In genomic region chr9:34517185-34517584, GRCh38 we compare ENCODE assay signal across 16 cellular contexts. TPM values are rescaled to one million over a fixed set of nuclear protein-coding genes. Genes with fewer than 3 reads are reported as not detected.
DNase-seq lines count a peak whose midpoint lies in the region; ATAC-seq lines count a peak whose summit lies in the region.
"Had no signal": no experiment of that assay in that cellular context is flagged by ENCODE, and none has a peak within 500 bp of the region (broad histone marks: within the 10 kb centered on the region; RNA-seq: fewer than 3 reads in every experiment).

No MANE protein-coding gene starts in this region.

- peaks cover 0 to 15% (median 0%) of the 10 kb centered on the region in 11 experiments; a peak in 6 of 22 replicates for H4K20me1 ChIP-seq in BLaER1 treated with 17β-estradiol and CSF1 and Interleukin-3, amounts not matched to agents 10 nM and 100 nM
- no peaks in the 10 kb centered on the region; the same call in 1 of the 2 replicates for H4K20me1 ChIP-seq in Karpas-422 (ENCODE audit: insufficient read depth, low read depth, low read length)

- no peak overlapping the region; a peak in 1 of 22 replicates for H3K9ac ChIP-seq in BLaER1 treated with 17β-estradiol and CSF1 and Interleukin-3, amounts not matched to agents 10 nM and 100 nM
- peak overlapping the region; percentile 13; the same call in 1 of the 2 replicates for H3K9ac ChIP-seq in Karpas-422 (ENCODE audit: low read length)
- H3K9ac ChIP-seq: GM23248 had no signal

- H3K36me3 ChIP-seq in BLaER1 treated with 17β-estradiol and CSF1 and Interleukin-3, amounts not matched to agents 10 nM and 100 nM: no peaks in the 10 kb centered on the region
- H3K36me3 ChIP-seq in Karpas-422 (ENCODE audit: insufficient read depth, low read length): no peaks in the 10 kb centered on the region
- H3K36me3 ChIP-seq: BE2C had no signal

- no peak overlapping the region for H2AFZ ChIP-seq in Karpas-422 (ENCODE audit: low read length)
- H2AFZ ChIP-seq: GM23248 had no signal

- H3K4me2 ChIP-seq in BLaER1 treated with 17β-estradiol and CSF1 and Interleukin-3, amounts not matched to agents 10 nM and 100 nM: peak overlapping the region; percentile 76 to 93 (median 82)
- H3K4me2 ChIP-seq in Karpas-422 (ENCODE audit: low read depth, low read length, poor library complexity, severe bottlenecking): peak overlapping the region; percentile 66
- H3K4me2 ChIP-seq: A549 had no signal

- H3K4me1 ChIP-seq in BLaER1 treated with 17β-estradiol and CSF1 and Interleukin-3, amounts not matched to agents 10 nM and 100 nM: peaks cover 50 to 87% (median 76%) of the 10 kb centered on the region in 10 experiments
- peaks cover 97% of the 10 kb centered on the region for H3K4me1 ChIP-seq in Karpas-422 (ENCODE audit: low read length)
- H3K4me1 ChIP-seq: A549 had no signal

- no peaks in the 10 kb centered on the region for H3K79me2 ChIP-seq in Karpas-422 (ENCODE audit: low read length)

- H3K4me3 ChIP-seq in BLaER1 treated with 17β-estradiol and CSF1 and Interleukin-3, amounts not matched to agents 10 nM and 100 nM: peak overlapping the region in 1 of 10 experiments; percentile 29; a peak in 1 of 20 replicates
- no peak overlapping the region for H3K4me3 ChIP-seq in Karpas-422 (ENCODE audit: low read length)
- H3K4me3 ChIP-seq: A549, GM23248 had no signal

- peaks cover under 1 to 13% (median 7%) of the 10 kb centered on the region in 11 experiments; a peak in 14 of 22 replicates for H3K27me3 ChIP-seq in BLaER1 treated with 17β-estradiol and CSF1 and Interleukin-3, amounts not matched to agents 10 nM and 100 nM
- no peaks in the 10 kb centered on the region for H3K27me3 ChIP-seq in Karpas-422 (ENCODE audit: low read length)
- H3K27me3 ChIP-seq: BE2C had no signal

- intact Hi-C loops in sciatic nerve (cut with DNase I): no loop called here

- no peaks in the 10 kb centered on the region for H3K9me2 ChIP-seq in Karpas-422 (replicated peaks; ENCODE audit: insufficient read depth, low read length)

- peak overlapping the region in 3 of 11 experiments; percentile 55 to 74 (median 56); a peak in 4 of 22 replicates for H3K27ac ChIP-seq in BLaER1 treated with 17β-estradiol and CSF1 and Interleukin-3, amounts not matched to agents 10 nM and 100 nM
- H3K27ac ChIP-seq in Karpas-422 (ENCODE audit: low read length): peak overlapping the region; percentile 90
- H3K27ac ChIP-seq: A549, GM23248 had no signal

- ATAC-seq in sciatic nerve (no peak), HG02798 (IDR thresholded peaks at IDR 0.05; ENCODE audit: poor library complexity, unreplicated experiment) (no peak), GM19328 (IDR thresholded peaks at IDR 0.05; ENCODE audit: unreplicated experiment) (no peak)
- ATAC-seq: A549 had no signal

- DNase-seq in Karpas-422 (no peak), kidney tubule cell (ENCODE audit: low spot score) (peak; percentile 7), sciatic nerve (ENCODE audit: low spot score) (peak; percentile 15), NCI-H1105 (lab: John Stamatoyannopoulos, UW) (no peak), COLO829 (ENCODE audit: low spot score) (no peak)
- DNase-seq: BE2C; CD8-positive, alpha-beta memory T cell; DMS53; GF-D8; GM23248; H7 had no signal

- no peaks in the 10 kb centered on the region for H3K9me3 ChIP-seq in BLaER1 treated with 17β-estradiol and CSF1 and Interleukin-3, amounts not matched to agents 10 nM and 100 nM (replicated peaks in 1 of 11)
- H3K9me3 ChIP-seq in Karpas-422 (ENCODE audit: low read length): no peaks in the 10 kb centered on the region
- H3K9me3 ChIP-seq: A549, BE2C had no signal

RNA-seq across cellular contexts. Expression of gene ENHO, which starts 5.6 kb away (rescaled TPM):
- total RNA-seq in Karpas-422 (2014; rRNA removed; shearing (Covaris generic); ENCODE audit: low replicate concordance): 14.1 and 16.0 TPM in 2 replicates
- total RNA-seq in sciatic nerve: 23.5 TPM
- total RNA-seq: GM23248 had no signal

RNA-seq across cellular contexts. Expression of gene DNAI1, which starts 58.6 kb away (rescaled TPM):
- 1.6 and 3.4 TPM in 2 replicates for total RNA-seq in Karpas-422 (2014; rRNA removed; shearing (Covaris generic); ENCODE audit: low replicate concordance)
- 0.58 TPM for total RNA-seq in sciatic nerve
- total RNA-seq: CD8-positive, alpha-beta memory T cell; GM23248; HT1080 had no signal

RNA-seq across cellular contexts. Expression of gene FAM219A, which starts 58.8 kb away (rescaled TPM):
- 3.7 and 4.5 TPM in 2 replicates for total RNA-seq in Karpas-422 (2014; rRNA removed; shearing (Covaris generic); ENCODE audit: low replicate concordance)
- 29.8 TPM for total RNA-seq in sciatic nerve

Comparison
In these comparisons a context has a peak if more than half of its experiments do, and no peak if none do; other contexts are left out.
1. DNase-seq: peak in kidney tubule cell (single experiment) and sciatic nerve (single experiment); none in Karpas-422 (single experiment), NCI-H1105 (single experiment) and COLO829 (single experiment).